Comparison of ENCODE assay signal across 27 cellular contexts in the genomic region with DNA sequence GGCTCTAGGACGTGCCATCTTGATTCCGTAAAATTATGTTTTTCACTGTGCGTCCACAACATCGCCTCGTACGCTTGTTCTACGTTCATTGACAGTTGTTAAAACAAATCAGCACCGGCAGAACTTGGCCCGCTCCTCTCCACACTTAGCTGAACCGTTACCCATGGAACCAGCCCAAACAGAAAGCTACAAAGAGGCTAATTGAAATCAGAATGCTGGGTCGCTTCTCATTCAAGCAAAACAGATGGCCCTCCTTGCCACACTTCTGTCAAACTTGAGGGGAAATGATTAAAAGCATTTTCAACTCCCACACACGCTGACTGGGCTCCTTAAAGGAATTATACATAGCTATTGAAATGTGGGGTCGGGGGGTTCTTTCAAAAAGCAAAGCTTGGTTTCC. TPM values are rescaled to one million over a fixed set of nuclear protein-coding genes. Genes with fewer than 3 reads are reported as not detected.
DNase-seq lines count a peak whose midpoint lies in the region; ATAC-seq, FAIRE-seq and TF ChIP-seq lines count a peak whose summit lies in the region.
"Had no signal": no experiment of that assay in that cellular context is flagged by ENCODE, and none has a peak within 500 bp of the region (broad histone marks: within the 10 kb centered on the region; RNA-seq: fewer than 3 reads in every experiment).

No MANE protein-coding gene starts in this region.

- no peak for TF ChIP-seq POLR2A in NB4 (IDR thresholded peaks at IDR 0.05; ENCODE audit: extremely low read depth, insufficient read length)

- no peak overlapping the region for H3K4me3 ChIP-seq in NB4 (ENCODE audit: low read depth, low read length)
- no peak overlapping the region for H3K4me3 ChIP-seq in epithelial cell of proximal tubule (ENCODE audit: low read depth, low read length)
- H3K4me3 ChIP-seq: coronary artery, GM12878, lower lobe of right lung, psoas muscle, testis, vagina had no signal

- peak; percentile 57 for DNase-seq in AG09319 (ENCODE audit: extremely low read depth, low read depth)
- DNase-seq in NB4 (ENCODE audit: low read depth), result peak; percentile 31
- peak; percentile 31 for DNase-seq in epithelial cell of proximal tubule (ENCODE audit: low read depth)
- DNase-seq in kidney tubule cell (ENCODE audit: low spot score), result peak; percentile 37
- DNase-seq in GM19239 (ENCODE audit: insufficient read length, low spot score), result no peak
- DNase-seq in DMS153 treated with DMSO at 0.1 percent for 48 hours (lab: John Stamatoyannopoulos, UW; ENCODE audit: unreplicated experiment), result no peak
- DNase-seq: activated CD4-positive, alpha-beta T cell treated with anti-CD3 and anti-CD28 coated beads, Interleukin-2, amount 50 U/mL, for 48 hours; activated gamma-delta T cell treated with Interleukin-2 at 50 U/mL for 16 hours; CD4-positive, CD25-positive, alpha-beta regulatory T cell; endodermal cell; GOT3; hippocampal formation; lower lobe of right lung; NCI-H1417; NCI-H2107; NCI-H510A treated with DMSO at 0.1 percent for 48 hours; psoas muscle; stimulated activated CD4-positive, alpha-beta T cell treated with anti-CD3 and anti-CD28 coated beads, Interleukin-1b, Interleukin-23, amount 100 ng/mL, for 48 hours; testis had no signal

- no peak for ATAC-seq in GM19455 (IDR thresholded peaks at IDR 0.05; ENCODE audit: unreplicated experiment)
- no peak for ATAC-seq in GM18909 (IDR thresholded peaks at IDR 0.05; ENCODE audit: poor library complexity, unreplicated experiment)
- ATAC-seq: GM12878; lower lobe of right lung; psoas muscle; SK-N-SH treated with all-trans-retinoic acid at 6 μM for 48 hours; stimulated activated memory B cell treated with anti-CD40 and anti-IgM and Interleukin-4, amounts not matched to agents 10 μg/mL and 1 μg/mL and 100 μg/mL, for 72 hours had no signal

- no peak for FAIRE-seq in GM19239 (lab: Jason Lieb, UNC)
- FAIRE-seq: bronchial epithelial cell, GM12878 had no signal

- TF ChIP-seq CTCF in AG09319 (IDR thresholded peaks at IDR 0.05; ENCODE audit: low read depth, low read length) (no peak), NB4 (IDR thresholded peaks at IDR 0.05; ENCODE audit: low read depth, low read length) (no peak), epithelial cell of proximal tubule (conservative IDR thresholded peaks at IDR 0.05; ENCODE audit: low read depth, low read length) (no peak)

RNA-seq across cellular contexts. Expression of a gene that starts 33.6 kb away (rescaled TPM):
- total RNA-seq in epithelial cell of proximal tubule, result 1.9 and 6.1 TPM in 2 replicates

Comparison
In these comparisons a context has a peak if more than half of its experiments do, and no peak if none do; other contexts are left out.
1. DNase-seq: peak in AG09319 (single experiment), NB4 (single experiment), epithelial cell of proximal tubule (single experiment) and kidney tubule cell (single experiment); none in GM19239 (single experiment) and DMS153 treated with DMSO at 0.1 percent for 48 hours (single experiment).